Comparison of ENCODE assay signal across 1 cellular context in genomic region chr10:43137971-43138756, GRCh38.
TF ChIP-seq lines count a peak whose summit lies in the region.

A gene with protein sequence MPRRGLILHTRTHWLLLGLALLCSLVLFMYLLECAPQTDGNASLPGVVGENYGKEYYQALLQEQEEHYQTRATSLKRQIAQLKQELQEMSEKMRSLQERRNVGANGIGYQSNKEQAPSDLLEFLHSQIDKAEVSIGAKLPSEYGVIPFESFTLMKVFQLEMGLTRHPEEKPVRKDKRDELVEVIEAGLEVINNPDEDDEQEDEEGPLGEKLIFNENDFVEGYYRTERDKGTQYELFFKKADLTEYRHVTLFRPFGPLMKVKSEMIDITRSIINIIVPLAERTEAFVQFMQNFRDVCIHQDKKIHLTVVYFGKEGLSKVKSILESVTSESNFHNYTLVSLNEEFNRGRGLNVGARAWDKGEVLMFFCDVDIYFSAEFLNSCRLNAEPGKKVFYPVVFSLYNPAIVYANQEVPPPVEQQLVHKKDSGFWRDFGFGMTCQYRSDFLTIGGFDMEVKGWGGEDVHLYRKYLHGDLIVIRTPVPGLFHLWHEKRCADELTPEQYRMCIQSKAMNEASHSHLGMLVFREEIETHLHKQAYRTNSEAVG (plus strand): TSS chr10:43138445. CDS start chr10:43155150, 16,705 bp downstream.

TF ChIP-seq in K562, 482 proteins besides CTCF, POLR2A, EP300 and RAD21 (continued from another document and continues in another):
- TF ChIP-seq ARID4B (CRISPR knock-in tag; IDR thresholded peaks at IDR 0.05) (no peak; the same call in 1 of the 2 replicates), ZNF589 (CRISPR knock-in tag; IDR thresholded peaks at IDR 0.05; ENCODE audit: low read depth) (no peak), E2F8 (IDR thresholded peaks at IDR 0.05; ENCODE audit: low read depth, partially characterized antibody) (no peak), ARID2 (IDR thresholded peaks at IDR 0.05) (no peak), ZNF263 (CRISPR knock-in tag; IDR thresholded peaks at IDR 0.05; ENCODE audit: borderline replicate concordance) (no peak), RHOXF2B (CRISPR knock-in tag; conservative IDR thresholded peaks at IDR 0.05) (no peak), MTA2 (IDR thresholded peaks at IDR 0.05; ENCODE audit: low read depth) (no peak), ZNF124 (CRISPR knock-in tag; IDR thresholded peaks at IDR 0.05) (no peak), HMBOX1 (IDR thresholded peaks at IDR 0.05) (no peak), NONO (IDR thresholded peaks at IDR 0.05; ENCODE audit: low read depth in 2 of 2, low read length in 1 of 2) (peak; percentile 18 to 91; a peak in 2 of 4 replicates), ILF3 (IDR thresholded peaks at IDR 0.05; ENCODE audit: borderline replicate concordance) (no peak), SLC30A9 (CRISPR knock-in tag; IDR thresholded peaks at IDR 0.05) (no peak), CBFA2T3 (IDR thresholded peaks at IDR 0.05) (no peak), TAF1 (IDR thresholded peaks at IDR 0.05; ENCODE audit: control insufficient read depth, extremely low read depth, insufficient read depth, low read length, severe bottlenecking) (peak; percentile 61), TCF3 (CRISPR knock-in tag; IDR thresholded peaks at IDR 0.05) (no peak), GTF2A2 (tag; IDR thresholded peaks at IDR 0.05) (no peak), RUNX1 (IDR thresholded peaks at IDR 0.05; ENCODE audit: low read depth) (no peak), ARID3B (CRISPR knock-in tag; IDR thresholded peaks at IDR 0.05; ENCODE audit: borderline replicate concordance) (no peak), TCFL5 (CRISPR knock-in tag; conservative IDR thresholded peaks at IDR 0.05) (no peak), MTA3 (IDR thresholded peaks at IDR 0.05; ENCODE audit: borderline replicate concordance) (0 out of 2 replicates have a peak, but pooled peaks have one; percentile 32), HDAC8 (tag; IDR thresholded peaks at IDR 0.05) (no peak), TCF7 (IDR thresholded peaks at IDR 0.05; ENCODE audit: borderline replicate concordance) (no peak), SMARCA4 (IDR thresholded peaks at IDR 0.05) (no peak), JUN (IDR thresholded peaks at IDR 0.05; ENCODE audit: borderline replicate concordance, low read depth, low read length) (no peak), JUN (CRISPR knock-in tag; IDR thresholded peaks at IDR 0.05; ENCODE audit: borderline replicate concordance) (no peak), CBFA2T2 (conservative IDR thresholded peaks at IDR 0.05) (no peak), TEAD4 (IDR thresholded peaks at IDR 0.05; ENCODE audit: low read length) (no peak), TEAD4 (CRISPR knock-in tag; IDR thresholded peaks at IDR 0.05; ENCODE audit: borderline replicate concordance) (no peak), NR0B1 (IDR thresholded peaks at IDR 0.05; ENCODE audit: partially characterized antibody) (no peak), SNIP1 (IDR thresholded peaks at IDR 0.05; ENCODE audit: low read depth) (no peak), FOXO4 (CRISPR knock-in tag; IDR thresholded peaks at IDR 0.05) (no peak), ZNF316 (IDR thresholded peaks at IDR 0.05) (no peak), MCM2 (IDR thresholded peaks at IDR 0.05; ENCODE audit: low read depth) (no peak), KLF10 (CRISPR knock-in tag; IDR thresholded peaks at IDR 0.05) (no peak), ZNF217 (CRISPR knock-in tag; IDR thresholded peaks at IDR 0.05) (no peak), HLTF (IDR thresholded peaks at IDR 0.05) (no peak)
- TF ChIP-seq, protein P1, sequence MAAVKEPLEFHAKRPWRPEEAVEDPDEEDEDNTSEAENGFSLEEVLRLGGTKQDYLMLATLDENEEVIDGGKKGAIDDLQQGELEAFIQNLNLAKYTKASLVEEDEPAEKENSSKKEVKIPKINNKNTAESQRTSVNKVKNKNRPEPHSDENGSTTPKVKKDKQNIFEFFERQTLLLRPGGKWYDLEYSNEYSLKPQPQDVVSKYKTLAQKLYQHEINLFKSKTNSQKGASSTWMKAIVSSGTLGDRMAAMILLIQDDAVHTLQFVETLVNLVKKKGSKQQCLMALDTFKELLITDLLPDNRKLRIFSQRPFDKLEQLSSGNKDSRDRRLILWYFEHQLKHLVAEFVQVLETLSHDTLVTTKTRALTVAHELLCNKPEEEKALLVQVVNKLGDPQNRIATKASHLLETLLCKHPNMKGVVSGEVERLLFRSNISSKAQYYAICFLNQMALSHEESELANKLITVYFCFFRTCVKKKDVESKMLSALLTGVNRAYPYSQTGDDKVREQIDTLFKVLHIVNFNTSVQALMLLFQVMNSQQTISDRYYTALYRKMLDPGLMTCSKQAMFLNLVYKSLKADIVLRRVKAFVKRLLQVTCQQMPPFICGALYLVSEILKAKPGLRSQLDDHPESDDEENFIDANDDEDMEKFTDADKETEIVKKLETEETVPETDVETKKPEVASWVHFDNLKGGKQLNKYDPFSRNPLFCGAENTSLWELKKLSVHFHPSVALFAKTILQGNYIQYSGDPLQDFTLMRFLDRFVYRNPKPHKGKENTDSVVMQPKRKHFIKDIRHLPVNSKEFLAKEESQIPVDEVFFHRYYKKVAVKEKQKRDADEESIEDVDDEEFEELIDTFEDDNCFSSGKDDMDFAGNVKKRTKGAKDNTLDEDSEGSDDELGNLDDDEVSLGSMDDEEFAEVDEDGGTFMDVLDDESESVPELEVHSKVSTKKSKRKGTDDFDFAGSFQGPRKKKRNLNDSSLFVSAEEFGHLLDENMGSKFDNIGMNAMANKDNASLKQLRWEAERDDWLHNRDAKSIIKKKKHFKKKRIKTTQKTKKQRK (IDR thresholded peaks at IDR 0.05; ENCODE audit: borderline replicate concordance, low read depth, low read length) = no peak
- TF ChIP-seq, protein P2, sequence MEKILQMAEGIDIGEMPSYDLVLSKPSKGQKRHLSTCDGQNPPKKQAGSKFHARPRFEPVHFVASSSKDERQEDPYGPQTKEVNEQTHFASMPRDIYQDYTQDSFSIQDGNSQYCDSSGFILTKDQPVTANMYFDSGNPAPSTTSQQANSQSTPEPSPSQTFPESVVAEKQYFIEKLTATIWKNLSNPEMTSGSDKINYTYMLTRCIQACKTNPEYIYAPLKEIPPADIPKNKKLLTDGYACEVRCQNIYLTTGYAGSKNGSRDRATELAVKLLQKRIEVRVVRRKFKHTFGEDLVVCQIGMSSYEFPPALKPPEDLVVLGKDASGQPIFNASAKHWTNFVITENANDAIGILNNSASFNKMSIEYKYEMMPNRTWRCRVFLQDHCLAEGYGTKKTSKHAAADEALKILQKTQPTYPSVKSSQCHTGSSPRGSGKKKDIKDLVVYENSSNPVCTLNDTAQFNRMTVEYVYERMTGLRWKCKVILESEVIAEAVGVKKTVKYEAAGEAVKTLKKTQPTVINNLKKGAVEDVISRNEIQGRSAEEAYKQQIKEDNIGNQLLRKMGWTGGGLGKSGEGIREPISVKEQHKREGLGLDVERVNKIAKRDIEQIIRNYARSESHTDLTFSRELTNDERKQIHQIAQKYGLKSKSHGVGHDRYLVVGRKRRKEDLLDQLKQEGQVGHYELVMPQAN (IDR thresholded peaks at IDR 0.05; ENCODE audit: borderline replicate concordance) = no peak
- TF ChIP-seq, protein P3, sequence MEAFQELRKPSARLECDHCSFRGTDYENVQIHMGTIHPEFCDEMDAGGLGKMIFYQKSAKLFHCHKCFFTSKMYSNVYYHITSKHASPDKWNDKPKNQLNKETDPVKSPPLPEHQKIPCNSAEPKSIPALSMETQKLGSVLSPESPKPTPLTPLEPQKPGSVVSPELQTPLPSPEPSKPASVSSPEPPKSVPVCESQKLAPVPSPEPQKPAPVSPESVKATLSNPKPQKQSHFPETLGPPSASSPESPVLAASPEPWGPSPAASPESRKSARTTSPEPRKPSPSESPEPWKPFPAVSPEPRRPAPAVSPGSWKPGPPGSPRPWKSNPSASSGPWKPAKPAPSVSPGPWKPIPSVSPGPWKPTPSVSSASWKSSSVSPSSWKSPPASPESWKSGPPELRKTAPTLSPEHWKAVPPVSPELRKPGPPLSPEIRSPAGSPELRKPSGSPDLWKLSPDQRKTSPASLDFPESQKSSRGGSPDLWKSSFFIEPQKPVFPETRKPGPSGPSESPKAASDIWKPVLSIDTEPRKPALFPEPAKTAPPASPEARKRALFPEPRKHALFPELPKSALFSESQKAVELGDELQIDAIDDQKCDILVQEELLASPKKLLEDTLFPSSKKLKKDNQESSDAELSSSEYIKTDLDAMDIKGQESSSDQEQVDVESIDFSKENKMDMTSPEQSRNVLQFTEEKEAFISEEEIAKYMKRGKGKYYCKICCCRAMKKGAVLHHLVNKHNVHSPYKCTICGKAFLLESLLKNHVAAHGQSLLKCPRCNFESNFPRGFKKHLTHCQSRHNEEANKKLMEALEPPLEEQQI (IDR thresholded peaks at IDR 0.05) = no peak
